Comparison of ENCODE assay signal across 1 cellular context in the genomic region with DNA sequence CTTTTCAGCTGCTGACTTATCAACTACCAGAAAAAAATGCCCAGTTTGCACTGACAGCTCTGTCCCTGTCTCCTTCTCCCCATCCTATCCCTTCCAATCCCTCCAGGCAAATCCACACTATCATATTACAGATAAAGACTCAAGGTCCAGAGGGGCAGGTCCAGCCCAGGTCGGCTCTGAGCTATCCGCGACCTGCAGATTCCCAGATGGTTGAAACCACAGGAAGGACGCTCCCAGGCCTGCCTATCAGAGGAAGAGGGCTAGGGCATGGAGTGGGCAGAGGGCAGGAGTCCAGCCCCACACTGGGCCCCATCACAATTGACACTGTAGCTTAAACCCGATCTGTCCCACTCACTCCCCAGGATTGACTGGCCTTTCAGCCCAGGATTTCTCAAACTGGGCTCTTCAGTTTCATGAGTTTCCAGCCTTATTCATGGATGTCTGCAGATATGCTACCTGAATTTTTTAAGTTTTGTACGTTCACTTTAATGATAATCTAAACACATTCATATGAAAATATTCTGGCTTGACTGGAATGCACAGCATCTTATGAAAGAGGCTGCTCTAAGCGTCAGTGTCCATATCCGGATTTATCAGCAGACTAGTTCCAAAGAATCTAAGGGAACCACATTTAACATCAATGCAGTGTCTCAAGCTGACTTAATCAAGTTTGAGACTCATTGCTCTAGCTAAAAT.
A peak's percentile ranks its signal among the peaks of the same experiment; 100 is the strongest.
TF ChIP-seq lines count a peak whose summit lies in the region.

No MANE protein-coding gene starts in this region.

TF ChIP-seq in HepG2, 621 proteins besides CTCF, POLR2A, EP300 and RAD21 (continued from another document and continues in another):
- TF ChIP-seq, protein P1, sequence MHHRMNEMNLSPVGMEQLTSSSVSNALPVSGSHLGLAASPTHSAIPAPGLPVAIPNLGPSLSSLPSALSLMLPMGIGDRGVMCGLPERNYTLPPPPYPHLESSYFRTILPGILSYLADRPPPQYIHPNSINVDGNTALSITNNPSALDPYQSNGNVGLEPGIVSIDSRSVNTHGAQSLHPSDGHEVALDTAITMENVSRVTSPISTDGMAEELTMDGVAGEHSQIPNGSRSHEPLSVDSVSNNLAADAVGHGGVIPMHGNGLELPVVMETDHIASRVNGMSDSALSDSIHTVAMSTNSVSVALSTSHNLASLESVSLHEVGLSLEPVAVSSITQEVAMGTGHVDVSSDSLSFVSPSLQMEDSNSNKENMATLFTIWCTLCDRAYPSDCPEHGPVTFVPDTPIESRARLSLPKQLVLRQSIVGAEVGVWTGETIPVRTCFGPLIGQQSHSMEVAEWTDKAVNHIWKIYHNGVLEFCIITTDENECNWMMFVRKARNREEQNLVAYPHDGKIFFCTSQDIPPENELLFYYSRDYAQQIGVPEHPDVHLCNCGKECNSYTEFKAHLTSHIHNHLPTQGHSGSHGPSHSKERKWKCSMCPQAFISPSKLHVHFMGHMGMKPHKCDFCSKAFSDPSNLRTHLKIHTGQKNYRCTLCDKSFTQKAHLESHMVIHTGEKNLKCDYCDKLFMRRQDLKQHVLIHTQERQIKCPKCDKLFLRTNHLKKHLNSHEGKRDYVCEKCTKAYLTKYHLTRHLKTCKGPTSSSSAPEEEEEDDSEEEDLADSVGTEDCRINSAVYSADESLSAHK (CRISPR knock-in tag; IDR thresholded peaks at IDR 0.05; ENCODE audit: borderline replicate concordance): no peak
- 0 out of 2 replicates have a peak, but pooled peaks have one; percentile 20 for TF ChIP-seq HHEX (CRISPR knock-in tag; IDR thresholded peaks at IDR 0.05)
- peak; percentile 82; the same call in 1 of the 2 replicates for TF ChIP-seq TARDBP (CRISPR knock-in tag; IDR thresholded peaks at IDR 0.05)
- TF ChIP-seq, protein P2, sequence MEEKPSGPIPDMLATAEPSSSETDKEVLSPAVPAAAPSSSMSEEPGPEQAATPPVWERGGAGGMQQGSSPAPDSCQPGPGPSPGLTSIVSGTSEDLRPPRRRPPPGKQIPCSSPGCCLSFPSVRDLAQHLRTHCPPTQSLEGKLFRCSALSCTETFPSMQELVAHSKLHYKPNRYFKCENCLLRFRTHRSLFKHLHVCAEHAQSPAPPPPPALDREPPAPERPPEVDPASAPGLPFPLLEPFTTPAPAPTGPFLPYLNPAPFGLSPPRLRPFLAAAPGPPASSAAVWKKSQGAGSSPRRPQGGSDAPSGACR (CRISPR knock-in tag; IDR thresholded peaks at IDR 0.05): peak; percentile 73; the same call in 1 of the 2 replicates
- TF ChIP-seq, protein P3, sequence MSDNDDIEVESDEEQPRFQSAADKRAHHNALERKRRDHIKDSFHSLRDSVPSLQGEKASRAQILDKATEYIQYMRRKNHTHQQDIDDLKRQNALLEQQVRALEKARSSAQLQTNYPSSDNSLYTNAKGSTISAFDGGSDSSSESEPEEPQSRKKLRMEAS (IDR thresholded peaks at IDR 0.05): peak; percentile 62; the same call in 1 of the 2 replicates
- no peak for TF ChIP-seq ZNF256 (CRISPR knock-in tag; conservative IDR thresholded peaks at IDR 0.05)
- TF ChIP-seq KDM4B (CRISPR knock-in tag; IDR thresholded peaks at IDR 0.05): 0 out of 2 replicates have a peak, but pooled peaks have one; percentile 16
- no peak; the same call in 1 of the 2 replicates for TF ChIP-seq XBP1 (CRISPR knock-in tag; IDR thresholded peaks at IDR 0.05)
- no peak for TF ChIP-seq TBP (CRISPR knock-in tag; IDR thresholded peaks at IDR 0.05)
- peak; percentile 80 for TF ChIP-seq ZMYM4 (CRISPR knock-in tag; IDR thresholded peaks at IDR 0.05)
- peak; percentile 60; the same call in 1 of the 2 replicates for TF ChIP-seq ZNF788 (CRISPR knock-in tag; IDR thresholded peaks at IDR 0.05; ENCODE audit: borderline replicate concordance)
- TF ChIP-seq, protein P4, sequence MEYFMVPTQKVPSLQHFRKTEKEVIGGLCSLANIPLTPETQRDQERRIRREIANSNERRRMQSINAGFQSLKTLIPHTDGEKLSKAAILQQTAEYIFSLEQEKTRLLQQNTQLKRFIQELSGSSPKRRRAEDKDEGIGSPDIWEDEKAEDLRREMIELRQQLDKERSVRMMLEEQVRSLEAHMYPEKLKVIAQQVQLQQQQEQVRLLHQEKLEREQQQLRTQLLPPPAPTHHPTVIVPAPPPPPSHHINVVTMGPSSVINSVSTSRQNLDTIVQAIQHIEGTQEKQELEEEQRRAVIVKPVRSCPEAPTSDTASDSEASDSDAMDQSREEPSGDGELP (IDR thresholded peaks at IDR 0.05; ENCODE audit: borderline replicate concordance, low read depth): peak; percentile 71; the same call in 1 of the 2 replicates
- no peak for TF ChIP-seq CCDC6 (CRISPR knock-in tag; IDR thresholded peaks at IDR 0.05)
- TF ChIP-seq ZNF850 (CRISPR knock-in tag; conservative IDR thresholded peaks at IDR 0.05): no peak
- TF ChIP-seq, protein P5, sequence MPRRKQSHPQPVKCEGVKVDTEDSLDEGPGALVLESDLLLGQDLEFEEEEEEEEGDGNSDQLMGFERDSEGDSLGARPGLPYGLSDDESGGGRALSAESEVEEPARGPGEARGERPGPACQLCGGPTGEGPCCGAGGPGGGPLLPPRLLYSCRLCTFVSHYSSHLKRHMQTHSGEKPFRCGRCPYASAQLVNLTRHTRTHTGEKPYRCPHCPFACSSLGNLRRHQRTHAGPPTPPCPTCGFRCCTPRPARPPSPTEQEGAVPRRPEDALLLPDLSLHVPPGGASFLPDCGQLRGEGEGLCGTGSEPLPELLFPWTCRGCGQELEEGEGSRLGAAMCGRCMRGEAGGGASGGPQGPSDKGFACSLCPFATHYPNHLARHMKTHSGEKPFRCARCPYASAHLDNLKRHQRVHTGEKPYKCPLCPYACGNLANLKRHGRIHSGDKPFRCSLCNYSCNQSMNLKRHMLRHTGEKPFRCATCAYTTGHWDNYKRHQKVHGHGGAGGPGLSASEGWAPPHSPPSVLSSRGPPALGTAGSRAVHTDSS (CRISPR knock-in tag; conservative IDR thresholded peaks at IDR 0.05): no peak
- TF ChIP-seq, protein P6, sequence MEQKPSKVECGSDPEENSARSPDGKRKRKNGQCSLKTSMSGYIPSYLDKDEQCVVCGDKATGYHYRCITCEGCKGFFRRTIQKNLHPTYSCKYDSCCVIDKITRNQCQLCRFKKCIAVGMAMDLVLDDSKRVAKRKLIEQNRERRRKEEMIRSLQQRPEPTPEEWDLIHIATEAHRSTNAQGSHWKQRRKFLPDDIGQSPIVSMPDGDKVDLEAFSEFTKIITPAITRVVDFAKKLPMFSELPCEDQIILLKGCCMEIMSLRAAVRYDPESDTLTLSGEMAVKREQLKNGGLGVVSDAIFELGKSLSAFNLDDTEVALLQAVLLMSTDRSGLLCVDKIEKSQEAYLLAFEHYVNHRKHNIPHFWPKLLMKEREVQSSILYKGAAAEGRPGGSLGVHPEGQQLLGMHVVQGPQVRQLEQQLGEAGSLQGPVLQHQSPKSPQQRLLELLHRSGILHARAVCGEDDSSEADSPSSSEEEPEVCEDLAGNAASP (CRISPR knock-in tag; IDR thresholded peaks at IDR 0.05; ENCODE audit: borderline replicate concordance): peak; percentile 52; the same call in 1 of the 2 replicates
- TF ChIP-seq, protein P7, sequence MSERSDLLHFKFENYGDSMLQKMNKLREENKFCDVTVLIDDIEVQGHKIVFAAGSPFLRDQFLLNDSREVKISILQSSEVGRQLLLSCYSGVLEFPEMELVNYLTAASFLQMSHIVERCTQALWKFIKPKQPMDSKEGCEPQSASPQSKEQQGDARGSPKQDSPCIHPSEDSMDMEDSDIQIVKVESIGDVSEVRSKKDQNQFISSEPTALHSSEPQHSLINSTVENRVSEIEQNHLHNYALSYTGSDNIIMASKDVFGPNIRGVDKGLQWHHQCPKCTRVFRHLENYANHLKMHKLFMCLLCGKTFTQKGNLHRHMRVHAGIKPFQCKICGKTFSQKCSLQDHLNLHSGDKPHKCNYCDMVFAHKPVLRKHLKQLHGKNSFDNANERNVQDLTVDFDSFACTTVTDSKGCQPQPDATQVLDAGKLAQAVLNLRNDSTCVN (CRISPR knock-in tag; IDR thresholded peaks at IDR 0.05; ENCODE audit: borderline replicate concordance): peak; percentile 33; the same call in 1 of the 2 replicates
- TF ChIP-seq, protein P8, sequence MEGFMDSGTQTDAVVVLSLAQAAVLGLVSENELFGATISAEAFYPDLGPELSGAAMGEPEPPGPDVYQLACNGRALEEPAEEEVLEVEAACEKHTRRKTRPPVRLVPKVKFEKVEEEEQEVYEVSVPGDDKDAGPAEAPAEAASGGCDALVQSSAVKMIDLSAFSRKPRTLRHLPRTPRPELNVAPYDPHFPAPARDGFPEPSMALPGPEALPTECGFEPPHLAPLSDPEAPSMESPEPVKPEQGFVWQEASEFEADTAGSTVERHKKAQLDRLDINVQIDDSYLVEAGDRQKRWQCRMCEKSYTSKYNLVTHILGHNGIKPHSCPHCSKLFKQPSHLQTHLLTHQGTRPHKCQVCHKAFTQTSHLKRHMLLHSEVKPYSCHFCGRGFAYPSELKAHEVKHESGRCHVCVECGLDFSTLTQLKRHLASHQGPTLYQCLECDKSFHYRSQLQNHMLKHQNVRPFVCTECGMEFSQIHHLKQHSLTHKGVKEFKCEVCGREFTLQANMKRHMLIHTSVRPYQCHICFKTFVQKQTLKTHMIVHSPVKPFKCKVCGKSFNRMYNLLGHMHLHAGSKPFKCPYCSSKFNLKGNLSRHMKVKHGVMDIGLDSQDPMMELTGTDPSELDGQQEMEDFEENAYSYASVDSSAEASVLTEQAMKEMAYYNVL (CRISPR knock-in tag; IDR thresholded peaks at IDR 0.05; ENCODE audit: borderline replicate concordance): peak; percentile 82; the same call in 1 of the 2 replicates
- TF ChIP-seq PITX1 (CRISPR knock-in tag; IDR thresholded peaks at IDR 0.05): peak; percentile 83
- TF ChIP-seq CEBPG (CRISPR knock-in tag; IDR thresholded peaks at IDR 0.05): peak; percentile 15; the same call in 1 of the 2 replicates
- peak; percentile 96 for TF ChIP-seq GATAD2A (CRISPR knock-in tag; IDR thresholded peaks at IDR 0.05)
- TF ChIP-seq SOX6 (IDR thresholded peaks at IDR 0.05): no peak
- peak; percentile 90 for TF ChIP-seq SOX6 (CRISPR knock-in tag; IDR thresholded peaks at IDR 0.05)
- TF ChIP-seq, protein P9, sequence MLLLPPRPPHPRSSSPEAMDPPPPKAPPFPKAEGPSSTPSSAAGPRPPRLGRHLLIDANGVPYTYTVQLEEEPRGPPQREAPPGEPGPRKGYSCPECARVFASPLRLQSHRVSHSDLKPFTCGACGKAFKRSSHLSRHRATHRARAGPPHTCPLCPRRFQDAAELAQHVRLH (CRISPR knock-in tag; IDR thresholded peaks at IDR 0.05; ENCODE audit: borderline replicate concordance, low read depth): peak; percentile 71; the same call in 1 of the 2 replicates
- peak; percentile 38; the same call in 1 of the 2 replicates for TF ChIP-seq ZNF441 (CRISPR knock-in tag; IDR thresholded peaks at IDR 0.05; ENCODE audit: borderline replicate concordance)
- 0 out of 2 replicates have a peak, but pooled peaks have one; percentile 22 for TF ChIP-seq ZNF451 (CRISPR knock-in tag; IDR thresholded peaks at IDR 0.05)
- TF ChIP-seq HNRNPLL (IDR thresholded peaks at IDR 0.05; ENCODE audit: low read depth, low read length, poor library complexity, severe bottlenecking): no peak
- TF ChIP-seq, protein P10, sequence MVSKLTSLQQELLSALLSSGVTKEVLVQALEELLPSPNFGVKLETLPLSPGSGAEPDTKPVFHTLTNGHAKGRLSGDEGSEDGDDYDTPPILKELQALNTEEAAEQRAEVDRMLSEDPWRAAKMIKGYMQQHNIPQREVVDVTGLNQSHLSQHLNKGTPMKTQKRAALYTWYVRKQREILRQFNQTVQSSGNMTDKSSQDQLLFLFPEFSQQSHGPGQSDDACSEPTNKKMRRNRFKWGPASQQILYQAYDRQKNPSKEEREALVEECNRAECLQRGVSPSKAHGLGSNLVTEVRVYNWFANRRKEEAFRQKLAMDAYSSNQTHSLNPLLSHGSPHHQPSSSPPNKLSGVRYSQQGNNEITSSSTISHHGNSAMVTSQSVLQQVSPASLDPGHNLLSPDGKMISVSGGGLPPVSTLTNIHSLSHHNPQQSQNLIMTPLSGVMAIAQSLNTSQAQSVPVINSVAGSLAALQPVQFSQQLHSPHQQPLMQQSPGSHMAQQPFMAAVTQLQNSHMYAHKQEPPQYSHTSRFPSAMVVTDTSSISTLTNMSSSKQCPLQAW (CRISPR knock-in tag; IDR thresholded peaks at IDR 0.05): peak; percentile 73; the same call in 1 of the 2 replicates
- no peak for TF ChIP-seq ZFP82 (CRISPR knock-in tag; IDR thresholded peaks at IDR 0.05; ENCODE audit: borderline replicate concordance)
- TF ChIP-seq, protein P11, sequence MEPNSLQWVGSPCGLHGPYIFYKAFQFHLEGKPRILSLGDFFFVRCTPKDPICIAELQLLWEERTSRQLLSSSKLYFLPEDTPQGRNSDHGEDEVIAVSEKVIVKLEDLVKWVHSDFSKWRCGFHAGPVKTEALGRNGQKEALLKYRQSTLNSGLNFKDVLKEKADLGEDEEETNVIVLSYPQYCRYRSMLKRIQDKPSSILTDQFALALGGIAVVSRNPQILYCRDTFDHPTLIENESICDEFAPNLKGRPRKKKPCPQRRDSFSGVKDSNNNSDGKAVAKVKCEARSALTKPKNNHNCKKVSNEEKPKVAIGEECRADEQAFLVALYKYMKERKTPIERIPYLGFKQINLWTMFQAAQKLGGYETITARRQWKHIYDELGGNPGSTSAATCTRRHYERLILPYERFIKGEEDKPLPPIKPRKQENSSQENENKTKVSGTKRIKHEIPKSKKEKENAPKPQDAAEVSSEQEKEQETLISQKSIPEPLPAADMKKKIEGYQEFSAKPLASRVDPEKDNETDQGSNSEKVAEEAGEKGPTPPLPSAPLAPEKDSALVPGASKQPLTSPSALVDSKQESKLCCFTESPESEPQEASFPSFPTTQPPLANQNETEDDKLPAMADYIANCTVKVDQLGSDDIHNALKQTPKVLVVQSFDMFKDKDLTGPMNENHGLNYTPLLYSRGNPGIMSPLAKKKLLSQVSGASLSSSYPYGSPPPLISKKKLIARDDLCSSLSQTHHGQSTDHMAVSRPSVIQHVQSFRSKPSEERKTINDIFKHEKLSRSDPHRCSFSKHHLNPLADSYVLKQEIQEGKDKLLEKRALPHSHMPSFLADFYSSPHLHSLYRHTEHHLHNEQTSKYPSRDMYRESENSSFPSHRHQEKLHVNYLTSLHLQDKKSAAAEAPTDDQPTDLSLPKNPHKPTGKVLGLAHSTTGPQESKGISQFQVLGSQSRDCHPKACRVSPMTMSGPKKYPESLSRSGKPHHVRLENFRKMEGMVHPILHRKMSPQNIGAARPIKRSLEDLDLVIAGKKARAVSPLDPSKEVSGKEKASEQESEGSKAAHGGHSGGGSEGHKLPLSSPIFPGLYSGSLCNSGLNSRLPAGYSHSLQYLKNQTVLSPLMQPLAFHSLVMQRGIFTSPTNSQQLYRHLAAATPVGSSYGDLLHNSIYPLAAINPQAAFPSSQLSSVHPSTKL (CRISPR knock-in tag; IDR thresholded peaks at IDR 0.05): peak; percentile 87
- 0 out of 2 replicates have a peak, but pooled peaks have one; percentile 55 for TF ChIP-seq RELA (CRISPR knock-in tag; IDR thresholded peaks at IDR 0.05)
- TF ChIP-seq, protein P12, sequence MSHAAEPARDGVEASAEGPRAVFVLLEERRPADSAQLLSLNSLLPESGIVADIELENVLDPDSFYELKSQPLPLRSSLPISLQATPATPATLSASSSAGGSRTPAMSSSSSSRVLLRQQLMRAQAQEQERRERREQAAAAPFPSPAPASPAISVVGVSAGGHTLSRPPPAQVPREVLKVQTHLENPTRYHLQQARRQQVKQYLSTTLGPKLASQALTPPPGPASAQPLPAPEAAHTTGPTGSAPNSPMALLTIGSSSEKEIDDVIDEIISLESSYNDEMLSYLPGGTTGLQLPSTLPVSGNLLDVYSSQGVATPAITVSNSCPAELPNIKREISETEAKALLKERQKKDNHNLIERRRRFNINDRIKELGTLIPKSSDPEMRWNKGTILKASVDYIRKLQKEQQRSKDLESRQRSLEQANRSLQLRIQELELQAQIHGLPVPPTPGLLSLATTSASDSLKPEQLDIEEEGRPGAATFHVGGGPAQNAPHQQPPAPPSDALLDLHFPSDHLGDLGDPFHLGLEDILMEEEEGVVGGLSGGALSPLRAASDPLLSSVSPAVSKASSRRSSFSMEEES (CRISPR knock-in tag; IDR thresholded peaks at IDR 0.05): 0 out of 2 replicates have a peak, but pooled peaks have one; percentile 26
